Comparison of ENCODE assay signal across 8 cellular contexts in the genomic region with DNA sequence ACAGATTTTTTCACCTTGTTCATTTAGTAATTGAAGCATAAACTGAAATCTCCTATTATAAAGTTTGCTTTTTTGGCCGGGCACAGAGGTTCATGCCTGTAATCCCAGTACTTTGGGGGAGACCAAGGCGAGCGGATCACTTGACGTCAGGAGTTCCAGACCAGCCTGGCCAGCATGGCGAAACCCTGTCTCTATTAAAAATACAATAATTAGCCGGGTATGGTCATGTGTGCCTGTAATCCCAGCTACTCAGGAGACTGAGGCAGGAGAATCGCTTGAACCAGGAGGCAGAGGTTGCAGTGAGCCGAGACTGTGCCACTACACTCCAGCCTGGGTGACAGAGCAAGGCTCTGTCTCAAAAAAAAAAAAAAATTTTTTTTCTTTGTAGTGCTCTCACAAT.
DNase-seq lines count a peak whose midpoint lies in the region; TF ChIP-seq lines count a peak whose summit lies in the region.
"Not testable (repeated sequence)": the region's sequence is repeated elsewhere in the genome, so short reads cannot be mapped to it uniquely, and the experiment has no call there.

No MANE protein-coding gene starts in this region.

- H3K9me3 Mint-ChIP-seq in T-helper 1 cell treated with Interleukin-12 subunit alpha and Interleukin-12 subunit beta and Interleukin-4 antibody, amounts not matched to agents 30 μg/mL and 1 μg/mL, for 36 hours; stimulated activated naive CD8-positive, alpha-beta T cell treated with anti-CD3 and anti-CD28 coated beads, Interleukin-15, Interleukin-2, amounts not matched to agents 100 ng/mL and 50 ng/mL, for 24 hours: not testable (repeated sequence)

- not testable (repeated sequence) for DNase-seq in AG09309 (ENCODE audit: low read depth); effector memory CD4-positive, alpha-beta T cell
- peak; percentile 23 for DNase-seq in activated naive CD4-positive, alpha-beta T cell treated with anti-CD3 and anti-CD28 coated beads, Interleukin-2, amount 50 U/mL, for 16 hours
- peak; percentile 40 for DNase-seq in iris pigment epithelial cell (ENCODE audit: low read depth)

- peaks cover 54% of the 10 kb centered on the region for H3K36me3 Mint-ChIP-seq in T-helper 1 cell treated with Interleukin-12 subunit alpha and Interleukin-12 subunit beta and Interleukin-4 antibody, amounts not matched to agents 30 μg/mL and 1 μg/mL, for 36 hours (ENCODE audit: low read depth)
- peaks cover 75% of the 10 kb centered on the region for H3K36me3 Mint-ChIP-seq in stimulated activated naive CD8-positive, alpha-beta T cell treated with anti-CD3 and anti-CD28 coated beads, Interleukin-15, Interleukin-2, amounts not matched to agents 100 ng/mL and 50 ng/mL, for 24 hours (ENCODE audit: low read depth)

- not testable (repeated sequence) for H3K36me3 ChIP-seq in HUES6 (ENCODE audit: control insufficient read depth, insufficient read depth, low read length); effector memory CD4-positive, alpha-beta T cell (ENCODE audit: control insufficient read depth, insufficient read depth, low read length); neutrophil

- peak overlapping the region; percentile 95 for H3K4me3 Mint-ChIP-seq in T-helper 1 cell treated with Interleukin-12 subunit alpha and Interleukin-12 subunit beta and Interleukin-4 antibody, amounts not matched to agents 30 μg/mL and 1 μg/mL, for 36 hours
- H3K4me3 Mint-ChIP-seq in stimulated activated naive CD8-positive, alpha-beta T cell treated with anti-CD3 and anti-CD28 coated beads, Interleukin-15, Interleukin-2, amounts not matched to agents 100 ng/mL and 50 ng/mL, for 24 hours = peak overlapping the region; percentile 95

- H3K27ac Mint-ChIP-seq in T-helper 1 cell treated with Interleukin-12 subunit alpha and Interleukin-12 subunit beta and Interleukin-4 antibody, amounts not matched to agents 30 μg/mL and 1 μg/mL, for 36 hours = peak overlapping the region; percentile 95
- peak overlapping the region; percentile 98 for H3K27ac Mint-ChIP-seq in stimulated activated naive CD8-positive, alpha-beta T cell treated with anti-CD3 and anti-CD28 coated beads, Interleukin-15, Interleukin-2, amounts not matched to agents 100 ng/mL and 50 ng/mL, for 24 hours

- not testable (repeated sequence) for H3K9ac ChIP-seq in HUES6 (ENCODE audit: low read length)

- H3K27me3 Mint-ChIP-seq in T-helper 1 cell treated with Interleukin-12 subunit alpha and Interleukin-12 subunit beta and Interleukin-4 antibody, amounts not matched to agents 30 μg/mL and 1 μg/mL, for 36 hours (ENCODE audit: low read depth); stimulated activated naive CD8-positive, alpha-beta T cell treated with anti-CD3 and anti-CD28 coated beads, Interleukin-15, Interleukin-2, amounts not matched to agents 100 ng/mL and 50 ng/mL, for 24 hours: not testable (repeated sequence)

- TF ChIP-seq CTCF in AG09309 (IDR thresholded peaks at IDR 0.05; ENCODE audit: control insufficient read depth, insufficient read depth, low read depth, low read length, missing control alignments); neutrophil (IDR thresholded peaks at IDR 0.05): not testable (repeated sequence)

- not testable (repeated sequence) for H3K27me3 ChIP-seq in HUES6 (ENCODE audit: control insufficient read depth, insufficient read depth, low read length); effector memory CD4-positive, alpha-beta T cell (replicated peaks; ENCODE audit: control insufficient read depth, insufficient read depth, low read length, poor library complexity, severe bottlenecking); neutrophil

- not testable (repeated sequence) for H3K9me3 ChIP-seq in HUES6 (ENCODE audit: control insufficient read depth, insufficient read depth, low read depth, low read length); effector memory CD4-positive, alpha-beta T cell (ENCODE audit: control insufficient read depth, low read length); neutrophil

- H3K4me3 ChIP-seq in AG09309 (ENCODE audit: control insufficient read depth, low read depth, low read length) (peak overlapping the region; percentile 68), HUES6 (ENCODE audit: low read depth, low read length) (peak overlapping the region; percentile 39; the same call in 1 of the 2 replicates), neutrophil (ENCODE audit: low read depth in 1 of 2, low read length in 1 of 2) (peak overlapping the region; percentile 76 to 94)
- peak overlapping the region; percentile 67 for H3K4me3 ChIP-seq in effector memory CD4-positive, alpha-beta T cell (ENCODE audit: insufficient read depth, low read depth, low read length, poor library complexity, severe bottlenecking)

- peaks cover 25% of the 10 kb centered on the region for H3K4me1 ChIP-seq in HUES6 (ENCODE audit: control insufficient read depth, insufficient read depth, low read length)
- H3K4me1 ChIP-seq in effector memory CD4-positive, alpha-beta T cell (ENCODE audit: control insufficient read depth, insufficient read depth, low read length, poor library complexity, severe bottlenecking) = peaks cover 26% of the 10 kb centered on the region
- peaks cover 76 to 92% of the 10 kb centered on the region in 2 experiments for H3K4me1 ChIP-seq in neutrophil (ENCODE audit: control insufficient read depth in 1 of 2, insufficient read depth in 1 of 2, low read depth in 1 of 2, low read length in 1 of 2)

- H3K27ac ChIP-seq in HUES6 (ENCODE audit: low read depth, low read length) = not testable (repeated sequence)
- peak overlapping the region; percentile 83 for H3K27ac ChIP-seq in effector memory CD4-positive, alpha-beta T cell (ENCODE audit: insufficient read depth, low read length, poor library complexity, severe bottlenecking)
- peak overlapping the region; percentile 88 for H3K27ac ChIP-seq in neutrophil

- peaks cover 55% of the 10 kb centered on the region for H3K4me1 Mint-ChIP-seq in T-helper 1 cell treated with Interleukin-12 subunit alpha and Interleukin-12 subunit beta and Interleukin-4 antibody, amounts not matched to agents 30 μg/mL and 1 μg/mL, for 36 hours (ENCODE audit: low read depth)
- H3K4me1 Mint-ChIP-seq in stimulated activated naive CD8-positive, alpha-beta T cell treated with anti-CD3 and anti-CD28 coated beads, Interleukin-15, Interleukin-2, amounts not matched to agents 100 ng/mL and 50 ng/mL, for 24 hours (ENCODE audit: low read depth) = peaks cover 73% of the 10 kb centered on the region
